Comparison of ENCODE assay signal across 1 cellular context in the genomic region with DNA sequence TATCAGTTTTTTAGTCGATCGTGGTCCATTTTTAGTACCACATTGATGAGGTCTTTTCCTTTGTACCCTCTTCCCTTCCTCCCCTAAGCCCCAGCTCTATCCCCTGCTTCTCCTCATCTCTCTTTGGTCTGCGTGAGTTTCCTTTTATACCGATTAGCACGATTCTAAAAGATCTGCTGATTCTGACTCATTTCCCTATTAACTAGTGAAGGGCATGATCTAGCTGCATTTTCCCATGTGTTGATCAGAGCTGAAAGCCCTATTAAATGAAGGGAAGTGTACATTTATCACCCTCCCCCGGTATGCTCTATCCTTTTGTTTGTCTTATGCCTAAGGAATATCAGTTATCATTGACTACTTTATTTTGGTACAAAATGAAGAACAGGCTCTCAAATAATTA.
TF ChIP-seq lines count a peak whose summit lies in the region.

No MANE protein-coding gene starts in this region.

TF ChIP-seq in HCT116, 20 proteins besides CTCF, POLR2A, EP300 and RAD21 (continued from another document):
- TF ChIP-seq REST (IDR thresholded peaks at IDR 0.05; ENCODE audit: low read depth) (no peak), EZH2 (IDR thresholded peaks at IDR 0.05) (no peak), POLR2AphosphoS5 (IDR thresholded peaks at IDR 0.05; ENCODE audit: low read depth, low read length) (no peak)
